In the genomic region with DNA sequence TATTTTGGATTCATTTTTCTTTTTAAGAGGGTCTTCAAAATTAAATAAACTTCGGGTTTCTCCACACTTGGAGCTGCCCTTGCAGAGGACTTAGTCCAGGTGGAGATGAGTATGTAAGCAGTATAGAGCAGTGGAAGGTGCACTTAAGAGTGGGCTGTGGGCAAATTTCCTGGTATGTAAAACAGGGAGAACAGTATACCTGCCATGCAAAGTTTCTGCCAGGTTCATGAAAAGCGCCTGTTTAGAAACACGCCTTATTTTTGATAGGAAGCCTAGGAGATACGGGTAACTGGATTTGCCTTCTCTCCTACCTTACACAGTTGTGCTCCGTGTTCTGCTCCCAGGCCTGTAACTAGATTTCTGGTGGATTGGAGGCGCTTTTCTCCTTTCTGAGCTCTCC, we compare ENCODE assay signal across 1 cellular context.
TF ChIP-seq lines count a peak whose summit lies in the region.

No MANE protein-coding gene starts in this region.

TF ChIP-seq in H1, 55 proteins besides CTCF, POLR2A, EP300 and RAD21:
- TF ChIP-seq JUN (IDR thresholded peaks at IDR 0.05; ENCODE audit: low read depth, low read length) (no peak), NRF1 (IDR thresholded peaks at IDR 0.05; ENCODE audit: low read depth, low read length) (no peak), EZH2 (IDR thresholded peaks at IDR 0.05; ENCODE audit: low read depth, low read length, severe bottlenecking) (no peak), CHD1 (IDR thresholded peaks at IDR 0.05; ENCODE audit: low read depth, low read length) (no peak), TAF1 (IDR thresholded peaks at IDR 0.05; ENCODE audit: low read depth, low read length) (no peak), BRCA1 (IDR thresholded peaks at IDR 0.05; ENCODE audit: low read depth, low read length) (no peak), POLR2AphosphoS5 (IDR thresholded peaks at IDR 0.05; ENCODE audit: low read depth, low read length) (no peak)
- TF ChIP-seq, protein P1, sequence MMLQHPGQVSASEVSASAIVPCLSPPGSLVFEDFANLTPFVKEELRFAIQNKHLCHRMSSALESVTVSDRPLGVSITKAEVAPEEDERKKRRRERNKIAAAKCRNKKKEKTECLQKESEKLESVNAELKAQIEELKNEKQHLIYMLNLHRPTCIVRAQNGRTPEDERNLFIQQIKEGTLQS (IDR thresholded peaks at IDR 0.05; ENCODE audit: insufficient read depth, low read depth, low read length) = no peak
